In genomic region chr15:80613762-80614365, GRCh38 we compare ENCODE assay signal across 23 cellular contexts.
"Had no signal": no experiment of that assay in that cellular context is flagged by ENCODE, and none has a peak within 500 bp of the region (broad histone marks: within the 10 kb centered on the region; RNA-seq: fewer than 3 reads in every experiment).

No MANE protein-coding gene starts in this region.

- DNase-seq: activated B cell treated with CpG ODN at 0.5 μM for 24 hours; activated CD4-positive, alpha-beta T cell treated with anti-CD3 and anti-CD28 coated beads for 48 hours; activated CD8-positive, alpha-beta T cell treated with anti-CD3 and anti-CD28 coated beads for 36 hours; activated naive CD4-positive, alpha-beta T cell treated with Interleukin-2 at 50 U/mL for 16 hours; activated naive CD8-positive, alpha-beta T cell treated with anti-CD3 and anti-CD28 coated beads, Interleukin-2, amount 50 U/mL, for 24 hours; aorta; erythroblast; left colon; mammary epithelial cell; mucosa of descending colon; naive thymus-derived CD4-positive, alpha-beta T cell; nucleus accumbens; right cardiac atrium; stimulated activated CD4-positive, alpha-beta T cell treated with anti-CD3 and anti-CD28 coated beads, Interleukin-15, amount 100 ng/mL, for 24 hours; stimulated activated CD4-positive, alpha-beta T cell treated with anti-CD3 and anti-CD28 coated beads, Interleukin-4, amount 100 ng/mL, for 1 hour; stimulated activated naive B cell treated with anti-CD40 and anti-IgM and Interleukin-4, amounts not matched to agents 10 μg/mL and 1 μg/mL and 100 μg/mL, for 72 hours; T-helper 2 cell; thyroid gland; uterus had no signal

- H3K9me3 ChIP-seq: mucosa of descending colon, thyroid gland, uterus had no signal

- H3K4me1 Mint-ChIP-seq: activated B cell treated with CpG ODN at 0.5 μM for 24 hours; activated naive CD8-positive, alpha-beta T cell treated with anti-CD3 and anti-CD28 coated beads, Interleukin-2, amount 50 U/mL, for 24 hours; naive thymus-derived CD4-positive, alpha-beta T cell; stimulated activated naive B cell treated with anti-CD40 and anti-IgM and Interleukin-4, amounts not matched to agents 10 μg/mL and 1 μg/mL and 100 μg/mL, for 72 hours had no signal

- H3K27ac Mint-ChIP-seq: activated B cell treated with CpG ODN at 0.5 μM for 24 hours; activated CD8-positive, alpha-beta T cell treated with anti-CD3 and anti-CD28 coated beads for 36 hours; activated naive CD8-positive, alpha-beta T cell treated with anti-CD3 and anti-CD28 coated beads, Interleukin-2, amount 50 U/mL, for 24 hours; activated T-helper 1 cell treated with anti-CD3 and anti-CD28 coated beads, Interleukin-12 subunit alpha, Interleukin-12 subunit beta, Interleukin-2, Interleukin-4 antibody, amounts not matched to agents 30 ng/mL and 10 ng/mL and 1 ng/mL, durations not matched to agents 14 hours and 24 hours and 36 hours; naive thymus-derived CD4-positive, alpha-beta T cell; stimulated activated naive B cell treated with anti-CD40 and anti-IgM and Interleukin-4, amounts not matched to agents 10 μg/mL and 1 μg/mL and 100 μg/mL, for 72 hours had no signal

- ATAC-seq: activated CD8-positive, alpha-beta T cell treated with anti-CD3 and anti-CD28 coated beads for 36 hours; activated naive CD8-positive, alpha-beta T cell treated with anti-CD3 and anti-CD28 coated beads, Interleukin-2, amount 50 U/mL, for 24 hours; left colon; mucosa of descending colon; naive thymus-derived CD4-positive, alpha-beta T cell; right cardiac atrium; stimulated activated naive B cell treated with anti-CD40 and anti-IgM and Interleukin-4, amounts not matched to agents 10 μg/mL and 1 μg/mL and 100 μg/mL, for 72 hours had no signal

- H3K27me3 ChIP-seq: thyroid gland, uterus had no signal

- FAIRE-seq: islet of Langerhans, TTC549 had no signal

- H3K4me3 Mint-ChIP-seq: activated B cell treated with CpG ODN at 0.5 μM for 24 hours; activated CD8-positive, alpha-beta T cell treated with anti-CD3 and anti-CD28 coated beads for 36 hours; activated naive CD8-positive, alpha-beta T cell treated with anti-CD3 and anti-CD28 coated beads, Interleukin-2, amount 50 U/mL, for 24 hours; activated T-helper 1 cell treated with anti-CD3 and anti-CD28 coated beads, Interleukin-12 subunit alpha, Interleukin-12 subunit beta, Interleukin-2, Interleukin-4 antibody, amounts not matched to agents 30 ng/mL and 10 ng/mL and 1 ng/mL, durations not matched to agents 14 hours and 24 hours and 36 hours; naive thymus-derived CD4-positive, alpha-beta T cell; stimulated activated naive B cell treated with anti-CD40 and anti-IgM and Interleukin-4, amounts not matched to agents 10 μg/mL and 1 μg/mL and 100 μg/mL, for 72 hours had no signal

- H3K9me3 Mint-ChIP-seq: activated B cell treated with CpG ODN at 0.5 μM for 24 hours; activated CD8-positive, alpha-beta T cell treated with anti-CD3 and anti-CD28 coated beads for 36 hours; activated naive CD8-positive, alpha-beta T cell treated with anti-CD3 and anti-CD28 coated beads, Interleukin-2, amount 50 U/mL, for 24 hours; activated T-helper 1 cell treated with anti-CD3 and anti-CD28 coated beads, Interleukin-12 subunit alpha, Interleukin-12 subunit beta, Interleukin-2, Interleukin-4 antibody, amounts not matched to agents 30 ng/mL and 10 ng/mL and 1 ng/mL, durations not matched to agents 14 hours and 24 hours and 36 hours had no signal

- H3K4me1 ChIP-seq: uterus had no signal

- H3K4me3 ChIP-seq: mucosa of descending colon, skin epidermis, thyroid gland, uterus had no signal

- H3K36me3 ChIP-seq: thyroid gland, uterus had no signal

- H3K27ac ChIP-seq: skin epidermis, thyroid gland, uterus had no signal

- H3K36me3 Mint-ChIP-seq: naive thymus-derived CD4-positive, alpha-beta T cell; stimulated activated naive B cell treated with anti-CD40 and anti-IgM and Interleukin-4, amounts not matched to agents 10 μg/mL and 1 μg/mL and 100 μg/mL, for 72 hours had no signal
